9 cellular contexts compared by ENCODE assay signal in the genomic region with DNA sequence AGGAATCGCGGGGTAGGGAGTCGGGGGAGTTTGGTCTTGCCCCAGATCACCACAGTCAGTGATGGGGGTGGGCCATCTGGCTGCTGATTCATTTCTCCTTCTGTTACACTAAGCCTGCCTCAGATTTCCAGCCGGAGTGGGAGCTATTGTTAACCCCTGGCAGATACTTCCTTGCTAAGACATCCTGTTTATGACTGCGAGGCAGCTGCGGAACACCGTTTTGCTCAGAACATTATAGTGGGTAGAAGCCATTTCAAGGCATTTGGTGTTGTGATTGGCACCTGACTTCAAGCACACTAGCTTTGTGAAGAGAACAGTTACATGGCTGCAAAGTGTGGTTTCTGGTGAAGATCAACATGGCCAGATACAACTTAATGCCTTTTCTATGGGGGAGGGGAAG.
DNase-seq lines count a peak whose midpoint lies in the region; ATAC-seq, FAIRE-seq and TF ChIP-seq lines count a peak whose summit lies in the region.
"Had no signal": no experiment of that assay in that cellular context is flagged by ENCODE, and none has a peak within 500 bp of the region (broad histone marks: within the 10 kb centered on the region; RNA-seq: fewer than 3 reads in every experiment).

No MANE protein-coding gene starts in this region.

- no peaks in the 10 kb centered on the region for H3K4me1 ChIP-seq in colonic mucosa
- H3K4me1 ChIP-seq in kidney (ENCODE audit: control insufficient read depth in 1 of 2, insufficient read depth in 1 of 2, low read depth in 1 of 2, low read length in 2 of 2): peaks cover 0 to 3% of the 10 kb centered on the region in 2 donors

- CTCF ChIA-PET in AG04450 (lab: Charles Lee): interaction anchor here (0.8 to 1.3 kb wide), 2 partner anchors 32 to 74 kb away, joined by 3 read pairs; no protein-coding TSS in a partner anchor

- H3K36me3 Mint-ChIP-seq in activated T-cell treated with anti-CD3 and anti-CD28 coated beads, Interleukin-2, amount 50 U/mL, for 4 hours (ENCODE audit: insufficient read depth): peaks cover 31% of the 10 kb centered on the region

- DNase-seq in AG04450 (ENCODE audit: low read depth, low spot score): peak; percentile 53
- peak; percentile 49 for DNase-seq in HTR-8/SVneo (ENCODE audit: insufficient read length, low spot score)
- DNase-seq in activated T-cell treated with anti-CD3 and anti-CD28 coated beads, Interleukin-2, amount 50 U/mL, for 4 hours: peak; percentile 5
- no peak for DNase-seq in left lobe of liver (ENCODE audit: low spot score)
- no peak for DNase-seq in lower leg skin (ENCODE audit: low spot score in 2 of 2)
- no peak for DNase-seq in colonic mucosa
- no peak for DNase-seq in kidney
- DNase-seq: Calu3 had no signal

- H3K4me3 ChIP-seq in AG04450 (ENCODE audit: low read depth, low read length): no peak overlapping the region
- no peak overlapping the region for H3K4me3 ChIP-seq in lower leg skin (ENCODE audit: low read depth, poor library complexity, severe bottlenecking)
- no peak overlapping the region for H3K4me3 ChIP-seq in colonic mucosa
- H3K4me3 ChIP-seq in kidney (ENCODE audit: low read length in 2 of 2): no peak overlapping the region

- H3K36me3 ChIP-seq in colonic mucosa (no peaks in the 10 kb centered on the region), kidney (ENCODE audit: control insufficient read depth in 1 of 2, insufficient read depth in 2 of 2, low read length in 2 of 2) (peaks cover 10 to 36% of the 10 kb centered on the region in 2 donors)

- no peak for TF ChIP-seq POLR2A in lower leg skin (IDR thresholded peaks at IDR 0.05)

- H3K27me3 ChIP-seq in AG04450 (ENCODE audit: control insufficient read depth, insufficient read depth, low read length) (no peaks in the 10 kb centered on the region), colonic mucosa (no peaks in the 10 kb centered on the region)

- H3K9me3 Mint-ChIP-seq in activated T-cell treated with anti-CD3 and anti-CD28 coated beads, Interleukin-2, amount 50 U/mL, for 4 hours: no peaks in the 10 kb centered on the region

- TF ChIP-seq CTCF in AG04450 (IDR thresholded peaks at IDR 0.05; ENCODE audit: low read depth, low read length) (no peak), lower leg skin (IDR thresholded peaks at IDR 0.05) (no peak), colonic mucosa (IDR thresholded peaks at IDR 0.05) (no peak), kidney (IDR thresholded peaks at IDR 0.05; ENCODE audit: borderline replicate concordance, extremely low read depth, insufficient read depth) (no peak)

- intact Hi-C loops in lower leg skin (cut with DNase I; ENCODE audit: low total_unique reads) (no loop called here), colonic mucosa (cut with DNase I) (no loop called here), kidney (cut with DNase I) (no loop called here)

- H3K9me3 ChIP-seq in AG04450 (ENCODE audit: control insufficient read depth, insufficient read depth, low read length): no peaks in the 10 kb centered on the region
- H3K9me3 ChIP-seq in colonic mucosa: no peaks in the 10 kb centered on the region
- H3K9me3 ChIP-seq in kidney (ENCODE audit: control insufficient read depth in 1 of 2, low read length in 2 of 2): no peaks in the 10 kb centered on the region

- peak overlapping the region; percentile 49 for H3K27ac ChIP-seq in AG04450 (ENCODE audit: low read depth, low read length)
- no peak overlapping the region for H3K27ac ChIP-seq in colonic mucosa
- H3K27ac ChIP-seq in kidney (ENCODE audit: low read depth in 2 of 2, low read length in 2 of 2): no peak overlapping the region

- FAIRE-seq in HTR-8/SVneo (lab: Jason Lieb, UNC) (peak; percentile 63), kidney (lab: Jason Lieb, UNC) (no peak)

- ATAC-seq in activated T-cell treated with anti-CD3 and anti-CD28 coated beads, Interleukin-2, amount 50 U/mL, for 4 hours: peak; percentile 50 to 61
- ATAC-seq in left lobe of liver (peak; percentile 34), HG02588 (IDR thresholded peaks at IDR 0.05; ENCODE audit: unreplicated experiment) (no peak)

- peak overlapping the region; percentile 42 for H3K4me3 Mint-ChIP-seq in activated T-cell treated with anti-CD3 and anti-CD28 coated beads, Interleukin-2, amount 50 U/mL, for 4 hours

- H3K4me1 Mint-ChIP-seq in activated T-cell treated with anti-CD3 and anti-CD28 coated beads, Interleukin-2, amount 50 U/mL, for 4 hours (ENCODE audit: low read depth): peaks cover 44% of the 10 kb centered on the region

- H3K9ac ChIP-seq in colonic mucosa (ENCODE audit: low read depth in 2 of 2, low read length in 2 of 2) (no peak overlapping the region), kidney (ENCODE audit: low read length in 2 of 2) (no peak overlapping the region)

- POLR2A ChIA-PET in AG04450 (lab: Yijun Ruan, JAX): no interaction called here

- whole genome bisulfite sequencing in lower leg skin, 2 donors: 68 to 72% methylated on average over 7 of the region's 7 CpGs

- no peaks in the 10 kb centered on the region for H3K27me3 Mint-ChIP-seq in activated T-cell treated with anti-CD3 and anti-CD28 coated beads, Interleukin-2, amount 50 U/mL, for 4 hours (ENCODE audit: low read depth)

Comparison
In these comparisons a context has a peak if more than half of its experiments do, and no peak if none do; other contexts are left out.
1. DNase-seq: peak in AG04450 (single experiment), HTR-8/SVneo (single experiment) and activated T-cell treated with anti-CD3 and anti-CD28 coated beads, Interleukin-2, amount 50 U/mL, for 4 hours (single experiment); none in left lobe of liver (single experiment), lower leg skin (0 of 2), colonic mucosa (single experiment) and kidney (single experiment).